9 cellular contexts compared by ENCODE assay signal in genomic region chr10:17075510-17075909, GRCh38. TPM values are rescaled to one million over a fixed set of nuclear protein-coding genes. Genes with fewer than 3 reads are reported as not detected.
DNase-seq lines count a peak whose midpoint lies in the region; ATAC-seq, FAIRE-seq and TF ChIP-seq lines count a peak whose summit lies in the region.
"Had no signal": no experiment of that assay in that cellular context is flagged by ENCODE, and none has a peak within 500 bp of the region (broad histone marks: within the 10 kb centered on the region; RNA-seq: fewer than 3 reads in every experiment).

No MANE protein-coding gene starts in this region.

- no peak overlapping the region; the same call in 1 of the 2 replicates for H2AFZ ChIP-seq in K562 (ENCODE audit: low read depth, low read length)
- no peak overlapping the region for H2AFZ ChIP-seq in hepatocyte

- H3K9me1 ChIP-seq in K562 (ENCODE audit: control insufficient read depth, insufficient read depth, low read length) = no peaks in the 10 kb centered on the region

- intact Hi-C loops in K562 (cut with micrococcal nuclease) = no loop called here

- POLR2A ChIA-PET in K562 (lab: Yijun Ruan, JAX) = no interaction called here

- H3K36me3 ChIP-seq in K562 (ENCODE audit: control insufficient read depth, insufficient read depth, low read length) (no peaks in the 10 kb centered on the region), hepatocyte (replicated peaks; ENCODE audit: insufficient read depth, low read depth) (no peaks in the 10 kb centered on the region), suprapubic skin (no peaks in the 10 kb centered on the region)

- H3K4me2 ChIP-seq in K562 (ENCODE audit: insufficient read depth, low read length) = no peak overlapping the region
- peak overlapping the region; percentile 29 for H3K4me2 ChIP-seq in hepatocyte

- H3K9me3 ChIP-seq in K562 (replicated peaks; ENCODE audit: control insufficient read depth, insufficient read depth, low read depth, low read length) (no peaks in the 10 kb centered on the region), hepatocyte (ENCODE audit: low read depth) (no peaks in the 10 kb centered on the region), suprapubic skin (no peaks in the 10 kb centered on the region)

- no peaks in the 10 kb centered on the region for H3K9me2 ChIP-seq in hepatocyte (replicated peaks; ENCODE audit: insufficient read depth)

- DNase-seq in HT1080 (ENCODE audit: low read depth) (peak; percentile 91), K562 (ENCODE audit: extremely low read depth in 1 of 4, low spot score in 3 of 4) (no peak), hepatocyte (ENCODE audit: low spot score) (peak; percentile 65), suprapubic skin (ENCODE audit: low spot score in 2 of 2) (no peak), GM20000 (ENCODE audit: low spot score) (no peak), NCI-H1694 treated with DMSO at 0.1 percent for 48 hours (lab: John Stamatoyannopoulos, UW) (no peak)
- no peak for DNase-seq in activated CD8-positive, alpha-beta memory T cell treated with anti-CD3 and anti-CD28 coated beads, Interleukin-2, amount 50 U/mL, for 4 hours
- DNase-seq: NCI-H748 treated with DMSO at 0.1 percent for 48 hours had no signal

- no peak for FAIRE-seq in K562 (lab: Jason Lieb, UNC)

- BruUV-seq in K562 (replicated peaks; lab: Mats Ljungman, UMichigan) = no TSS peak

- H3K4me3 ChIP-seq in K562 (no peak overlapping the region), hepatocyte (no peak overlapping the region), suprapubic skin (no peak overlapping the region)

- H4K20me1 ChIP-seq in K562 (replicated peaks; ENCODE audit: control insufficient read depth, insufficient read depth, low read length) = no peaks in the 10 kb centered on the region
- no peaks in the 10 kb centered on the region for H4K20me1 ChIP-seq in hepatocyte (ENCODE audit: insufficient read depth, poor library complexity, severe bottlenecking)

- H3K27ac ChIP-seq in K562 (ENCODE audit: extremely low read depth, low read depth, low read length) = no peak overlapping the region
- peak overlapping the region; percentile 83 for H3K27ac ChIP-seq in hepatocyte
- H3K27ac ChIP-seq in suprapubic skin = peak overlapping the region; percentile 59

- CTCF ChIA-PET in K562 (lab: Yijun Ruan, JAX; ENCODE audit: low intra/inter-chr PET ratio) = no interaction called here

- no peaks in the 10 kb centered on the region for H3K27me3 ChIP-seq in K562 (ENCODE audit: control insufficient read depth in 2 of 2, insufficient read depth in 2 of 2, low read length in 2 of 2)
- no peaks in the 10 kb centered on the region for H3K27me3 ChIP-seq in hepatocyte
- H3K27me3 ChIP-seq in suprapubic skin = no peaks in the 10 kb centered on the region

- in situ Hi-C loops in K562 (cut with MboI) = no loop called here

- H3K79me2 ChIP-seq in K562 (ENCODE audit: control insufficient read depth, insufficient read depth, low read length) = no peaks in the 10 kb centered on the region
- no peaks in the 10 kb centered on the region for H3K79me2 ChIP-seq in hepatocyte

- TF ChIP-seq EP300 in K562 (IDR thresholded peaks at IDR 0.05; ENCODE audit: low read length) (no peak), suprapubic skin (IDR thresholded peaks at IDR 0.05) (no peak)

- H3K4me1 ChIP-seq in K562 (replicated peaks in 1 of 2; ENCODE audit: control insufficient read depth in 2 of 2, insufficient read depth in 2 of 2, low read length in 2 of 2) (peaks cover 0 to 5% of the 10 kb centered on the region in 2 experiments; a peak in 1 of 5 replicates), hepatocyte (ENCODE audit: insufficient read depth) (peaks cover 23% of the 10 kb centered on the region), suprapubic skin (peaks cover 10% of the 10 kb centered on the region)

- ATAC-seq in K562 (no peak), HG03460 (IDR thresholded peaks at IDR 0.05; ENCODE audit: unreplicated experiment) (no peak)

- no peak overlapping the region for H3K9ac ChIP-seq in K562 (ENCODE audit: insufficient read depth in 1 of 2, low read depth in 2 of 2, low read length in 2 of 2)

- TF ChIP-seq POLR2A in K562 (conservative IDR thresholded peaks at IDR 0.05) (no peak), suprapubic skin (IDR thresholded peaks at IDR 0.05) (no peak)

- TF ChIP-seq RAD21 in K562 (CRISPR knock-in tag; conservative IDR thresholded peaks at IDR 0.05 in 1 of 2, IDR thresholded peaks at IDR 0.05 in 1 of 2) = no peak

- TF ChIP-seq CTCF in K562 (IDR thresholded peaks at IDR 0.05 in 2 of 3, conservative IDR thresholded peaks at IDR 0.05 in 1 of 3; ENCODE audit: insufficient read depth in 2 of 3, low read depth in 1 of 3, low read length in 3 of 3) (no peak), hepatocyte (IDR thresholded peaks at IDR 0.05; ENCODE audit: poor library complexity) (no peak), suprapubic skin (IDR thresholded peaks at IDR 0.05) (no peak), GM20000 (IDR thresholded peaks at IDR 0.05; ENCODE audit: extremely low read depth, missing control alignments) (no peak)

TF ChIP-seq in K562, 482 proteins besides CTCF, POLR2A, EP300 and RAD21:
- no peak for TF ChIP-seq ARID2 (IDR thresholded peaks at IDR 0.05)
- no peak for TF ChIP-seq CEBPG (CRISPR knock-in tag; IDR thresholded peaks at IDR 0.05)
- TF ChIP-seq CEBPG (tag; conservative IDR thresholded peaks at IDR 0.05 in 1 of 2, IDR thresholded peaks at IDR 0.05 in 1 of 2) = peak in 1 of 2 experiments; percentile 39; a peak in 1 of 4 replicates
- no peak for TF ChIP-seq FOXJ3 (CRISPR knock-in tag; IDR thresholded peaks at IDR 0.05)
- TF ChIP-seq MEIS2 (IDR thresholded peaks at IDR 0.05; ENCODE audit: partially characterized antibody) = peak; percentile 20

RNA-seq across cellular contexts. Expression of gene CUBN, which starts 54.1 kb away (rescaled TPM):
- 0.90 and 1.3 TPM in 2 replicates for total RNA-seq in HT1080 (2014; rRNA removed; shearing (Covaris generic))
- 0.37 and 1.5 TPM in 2 replicates for polyA plus RNA-seq in HT1080 (2015; cell fraction: cytosol; rRNA removed)
- 0.70 and 2.0 TPM in 2 replicates for polyA plus RNA-seq in HT1080 (2015; cell fraction: nucleus; rRNA removed)
- 0.55 and 0.67 TPM in 2 replicates for total RNA-seq in K562 (2011; cell fraction: chromatin; rRNA removed; ENCODE audit: low replicate concordance)
- total RNA-seq in K562 (2011; cell fraction: nucleolus; rRNA removed) = 0.50 and 0.79 TPM in 2 replicates
- total RNA-seq in K562 (2011; cell fraction: nucleoplasm; rRNA removed) = 0.38 and 0.95 TPM in 2 replicates
- total RNA-seq in K562 (2014; rRNA removed) (0.08 and 0.09 TPM in 2 replicates), K562 (2014; rRNA removed; fragmentation: Illumina TruSeq; extraction: Trizol) (0.13 and 0.33 TPM in 2 replicates), K562 (2015; rRNA removed; fragmentation: Illumina TruSeq; extraction: Trizol) (0.22 and 0.23 TPM in 2 replicates), K562 (2021) (0.09 and 0.22 TPM in 2 replicates), hepatocyte (9.4 and 10.6 TPM in 2 replicates), suprapubic skin (1 to 10 TPM; 1.1 to 8.4 (median 1.2) TPM)
- polyA plus RNA-seq in K562 (2011; rRNA removed) (0.18 and 0.22 TPM in 2 replicates), K562 (2014; fragmentation: Illumina TruSeq; extraction: Trizol) (0.09 and 0.17 TPM in 2 replicates), K562 (2014; fragmentation: Nextera tagmentation; extraction: Ambion mirVana) (under 1 TPM; 0.04 TPM), K562 (2014; rRNA removed) (0.09 and 0.61 TPM in 2 replicates), hepatocyte (2.0 and 3.3 TPM in 2 replicates)
- 0.03 and 0.07 TPM in 2 replicates for polyA plus RNA-seq in K562 (2011; cell fraction: cytosol; rRNA removed)
- polyA plus RNA-seq in K562 (2011; cell fraction: nucleus; rRNA removed) = 0.48 and 1.2 TPM in 2 replicates
- polyA plus RNA-seq in K562 (2012) = 0.12 and 0.79 TPM in 2 replicates
- 0.48 and 0.67 TPM in 2 replicates for polyA minus RNA-seq in K562 (2011; rRNA and poly(A)+ RNA removed)
- polyA minus RNA-seq in K562 (2011; cell fraction: cytosol; rRNA and poly(A)+ RNA removed) = not detected in 2 replicates
- 0.40 and 1.6 TPM in 2 replicates for polyA minus RNA-seq in K562 (2011; cell fraction: nucleus; rRNA and poly(A)+ RNA removed)

Comparison
In these comparisons a context has a peak if more than half of its experiments do, and no peak if none do; other contexts are left out.
1. DNase-seq: peak in HT1080 (single experiment) and hepatocyte (single experiment); none in K562 (0 of 4), suprapubic skin (0 of 2), GM20000 (single experiment), activated CD8-positive, alpha-beta memory T cell treated with anti-CD3 and anti-CD28 coated beads, Interleukin-2, amount 50 U/mL, for 4 hours (single experiment) and NCI-H1694 treated with DMSO at 0.1 percent for 48 hours (single experiment).